8 cellular contexts compared by ENCODE assay signal in genomic region chr10:119750391-119751230, GRCh38. TPM values are rescaled to one million over a fixed set of nuclear protein-coding genes. Genes with fewer than 3 reads are reported as not detected.
DNase-seq lines count a peak whose midpoint lies in the region; ATAC-seq lines count a peak whose summit lies in the region.

No MANE protein-coding gene starts in this region.

- no peak overlapping the region for H3K27ac Mint-ChIP-seq in activated CD4-positive, alpha-beta T cell treated with anti-CD3 and anti-CD28 coated beads, Interleukin-2, amount 10 ng/mL, durations not matched to agents 7 days and 5 days

- H3K9me3 Mint-ChIP-seq in activated CD4-positive, alpha-beta T cell treated with anti-CD3 and anti-CD28 coated beads, Interleukin-2, amount 10 ng/mL, durations not matched to agents 7 days and 5 days: no peaks in the 10 kb centered on the region

- peaks cover 0 to 30% (median 22%) of the 10 kb centered on the region in 11 experiments; a peak in 18 of 22 replicates for H3K9me3 ChIP-seq in BLaER1 treated with 17β-estradiol and CSF1 and Interleukin-3, amounts not matched to agents 10 nM and 100 nM (replicated peaks in 1 of 11)

- H3K36me3 Mint-ChIP-seq in activated CD4-positive, alpha-beta T cell treated with anti-CD3 and anti-CD28 coated beads, Interleukin-2, amount 10 ng/mL, durations not matched to agents 7 days and 5 days (ENCODE audit: low read depth): no peaks in the 10 kb centered on the region

- peak overlapping the region in 8 of 11 experiments; percentile 12 to 49 (median 42); a peak in 13 of 22 replicates for H3K4me2 ChIP-seq in BLaER1 treated with 17β-estradiol and CSF1 and Interleukin-3, amounts not matched to agents 10 nM and 100 nM

- H3K4me3 ChIP-seq in BLaER1 treated with 17β-estradiol and CSF1 and Interleukin-3, amounts not matched to agents 10 nM and 100 nM: no peak overlapping the region

- H3K27me3 Mint-ChIP-seq in activated CD4-positive, alpha-beta T cell treated with anti-CD3 and anti-CD28 coated beads, Interleukin-2, amount 10 ng/mL, durations not matched to agents 7 days and 5 days: no peaks in the 10 kb centered on the region

- POLR2A ChIA-PET in activated CD4-positive, alpha-beta T cell treated with anti-CD3 and anti-CD28 coated beads, Interleukin-2, amount 10 ng/mL, durations not matched to agents 7 days and 5 days (lab: Charles Lee): interaction anchor here (0.7 kb wide), 1 partner anchor 22 kb away, joined by 3 read pairs; no protein-coding TSS in a partner anchor

- peaks cover 9% of the 10 kb centered on the region for H3K4me1 Mint-ChIP-seq in activated CD4-positive, alpha-beta T cell treated with anti-CD3 and anti-CD28 coated beads, Interleukin-2, amount 10 ng/mL, durations not matched to agents 7 days and 5 days

- no peaks in the 10 kb centered on the region for H3K27me3 ChIP-seq in BLaER1 treated with 17β-estradiol and CSF1 and Interleukin-3, amounts not matched to agents 10 nM and 100 nM

- DNase-seq in NCI-H69 (lab: John Stamatoyannopoulos, UW) (peak; percentile 68), lung microvascular endothelial cell (ENCODE audit: low read depth in 2 of 2) (peak; percentile 86 to 92)
- peak; percentile 70 for DNase-seq in activated CD4-positive, alpha-beta T cell treated with anti-CD3 and anti-CD28 coated beads, Interleukin-2, amount 10 ng/mL, durations not matched to agents 7 days and 5 days
- DNase-seq in effector CD4-positive, alpha-beta T cell: peak; percentile 35
- DNase-seq in stimulated activated CD8-positive, alpha-beta memory T cell treated with anti-CD3 and anti-CD28 coated beads, Interleukin-2, amount 100 ng/mL, for 1 hour (ENCODE audit: low read depth in 2 of 2): peak; percentile 9 to 21

- ATAC-seq in GM19035 (IDR thresholded peaks at IDR 0.05; ENCODE audit: unreplicated experiment): peak; percentile 85
- peak; percentile 97 for ATAC-seq in HG03432 (IDR thresholded peaks at IDR 0.05; ENCODE audit: unreplicated experiment)

- peak overlapping the region in 4 of 11 experiments; percentile 11 to 45 (median 20); a peak in 2 of 22 replicates for H3K9ac ChIP-seq in BLaER1 treated with 17β-estradiol and CSF1 and Interleukin-3, amounts not matched to agents 10 nM and 100 nM

- H4K20me1 ChIP-seq in BLaER1 treated with 17β-estradiol and CSF1 and Interleukin-3, amounts not matched to agents 10 nM and 100 nM: peaks cover 0 to 40% (median 13%) of the 10 kb centered on the region in 11 experiments; a peak in 12 of 22 replicates

- CTCF ChIA-PET in activated CD4-positive, alpha-beta T cell treated with anti-CD3 and anti-CD28 coated beads, Interleukin-2, amount 10 ng/mL, durations not matched to agents 7 days and 5 days (lab: Charles Lee): interaction anchor here (0.6 to 2.7 kb wide), 13 partner anchors 9 to 142 kb away, joined by 3 to 16 read pairs (median 4); partner anchors contain the start of gene MCMBP

- H3K4me3 Mint-ChIP-seq in activated CD4-positive, alpha-beta T cell treated with anti-CD3 and anti-CD28 coated beads, Interleukin-2, amount 10 ng/mL, durations not matched to agents 7 days and 5 days: no peak overlapping the region

- H3K4me1 ChIP-seq in BLaER1 treated with 17β-estradiol and CSF1 and Interleukin-3, amounts not matched to agents 10 nM and 100 nM: peaks cover 10 to 32% (median 15%) of the 10 kb centered on the region in 10 experiments; a peak in 18 of 20 replicates

- H3K27ac ChIP-seq in BLaER1 treated with 17β-estradiol and CSF1 and Interleukin-3, amounts not matched to agents 10 nM and 100 nM: 0 out of 22 replicates have a peak overlapping the region, but pooled peaks of 2 of the 11 experiments have one; percentile 13 to 17

- H3K36me3 ChIP-seq in BLaER1 treated with 17β-estradiol and CSF1 and Interleukin-3, amounts not matched to agents 10 nM and 100 nM: peaks cover 9 to 42% (median 28%) of the 10 kb centered on the region in 11 experiments; a peak in 21 of 22 replicates

RNA-seq across cellular contexts. Expression of gene INPP5F, which starts 24.8 kb away (rescaled TPM):
- 10 to 100 TPM; 11.1 to 12.3 TPM for total RNA-seq in activated CD4-positive, alpha-beta T cell treated with anti-CD3 and anti-CD28 coated beads, Interleukin-2, amount 10 ng/mL, durations not matched to agents 7 days and 5 days
- 8.1 and 9.6 TPM in 2 replicates for total RNA-seq in lung microvascular endothelial cell

Comparison
In these comparisons a context has a peak if more than half of its experiments do, and no peak if none do; other contexts are left out.
1. DNase-seq: peak in every context shown above with its lines; median percentile 89 in lung microvascular endothelial cell; 70 in activated CD4-positive, alpha-beta T cell treated with anti-CD3 and anti-CD28 coated beads, Interleukin-2, amount 10 ng/mL, durations not matched to agents 7 days and 5 days; 68 in NCI-H69; 35 in effector CD4-positive, alpha-beta T cell; 15 in stimulated activated CD8-positive, alpha-beta memory T cell treated with anti-CD3 and anti-CD28 coated beads, Interleukin-2, amount 100 ng/mL, for 1 hour.